In genomic region chr17:42846594-42847280, GRCh38 we compare ENCODE assay signal across 10 cellular contexts. TPM values are rescaled to one million over a fixed set of nuclear protein-coding genes. Genes with fewer than 3 reads are reported as not detected.
DNase-seq lines count a peak whose midpoint lies in the region; ATAC-seq lines count a peak whose summit lies in the region.
"Had no signal": no experiment of that assay in that cellular context is flagged by ENCODE, and none has a peak within 500 bp of the region (broad histone marks: within the 10 kb centered on the region; RNA-seq: fewer than 3 reads in every experiment).

No MANE protein-coding gene starts in this region.

- ATAC-seq in sciatic nerve (peak; percentile 21), HG03521 (IDR thresholded peaks at IDR 0.05; ENCODE audit: unreplicated experiment) (no peak)

- DNase-seq in EH (ENCODE audit: low read depth) (peak; percentile 30), SK-MEL-5 (ENCODE audit: low read depth, low spot score) (peak; percentile 20), fibroblast of peridontal ligament (ENCODE audit: extremely low read depth) (peak; percentile 46), sciatic nerve (ENCODE audit: low spot score) (no peak), COLO668 (lab: John Stamatoyannopoulos, UW; ENCODE audit: unreplicated experiment) (no peak), NCI-H2171 (lab: John Stamatoyannopoulos, UW) (no peak), DMS153 treated with DMSO at 0.1 percent for 48 hours (lab: John Stamatoyannopoulos, UW; ENCODE audit: unreplicated experiment) (no peak)
- DNase-seq: NCI-H2171 treated with DMSO at 0.1 percent for 48 hours had no signal

- in situ Hi-C loops in SK-MEL-5 (cut with HindIII; ENCODE audit: low pct_unique_long_range_greater_than_20kb, low sequenced_read_pairs): no loop called here

- intact Hi-C loops in sciatic nerve (cut with DNase I): loop anchor here (10.0 kb wide), 1 partner anchor 88 kb away; no protein-coding TSS in a partner anchor

RNA-seq across cellular contexts. Expression of gene AOC2, which starts 2.4 kb away (rescaled TPM):
- 0.26 and 0.69 TPM in 2 replicates for total RNA-seq in SK-MEL-5 (2014; rRNA removed; shearing (Covaris generic))
- 1.2 TPM in 2 replicates for polyA plus RNA-seq in SK-MEL-5 (2015; cell fraction: cytosol; rRNA removed)
- polyA plus RNA-seq in SK-MEL-5 (2015; cell fraction: nucleus; rRNA removed): 4.8 and 8.4 TPM in 2 replicates
- total RNA-seq in sciatic nerve: 1.6 TPM
- polyA plus RNA-seq: IgD-negative memory B cell had no signal

RNA-seq across cellular contexts. Expression of gene AOC3, which starts 4.3 kb away (rescaled TPM):
- 0.26 TPM in 1 of 2 replicates, not detected in the other for total RNA-seq in SK-MEL-5 (2014; rRNA removed; shearing (Covaris generic))
- polyA plus RNA-seq in SK-MEL-5 (2015; cell fraction: cytosol; rRNA removed): 0.25 and 0.36 TPM in 2 replicates
- polyA plus RNA-seq in SK-MEL-5 (2015; cell fraction: nucleus; rRNA removed): 1.2 and 3.7 TPM in 2 replicates
- total RNA-seq in sciatic nerve: 61.7 TPM
- polyA plus RNA-seq: IgD-negative memory B cell had no signal

RNA-seq across cellular contexts. Expression of gene PSME3, which starts 13.5 kb away (rescaled TPM):
- 139 and 154 TPM in 2 replicates for total RNA-seq in SK-MEL-5 (2014; rRNA removed; shearing (Covaris generic))
- polyA plus RNA-seq in SK-MEL-5 (2015; cell fraction: cytosol; rRNA removed): 261 and 268 TPM in 2 replicates
- 77.7 and 103 TPM in 2 replicates for polyA plus RNA-seq in SK-MEL-5 (2015; cell fraction: nucleus; rRNA removed)
- 54.5 TPM for total RNA-seq in sciatic nerve

RNA-seq across cellular contexts. Expression of gene BECN1, which starts 22.7 kb away (rescaled TPM):
- 149 and 159 TPM in 2 replicates for total RNA-seq in SK-MEL-5 (2014; rRNA removed; shearing (Covaris generic))
- polyA plus RNA-seq in SK-MEL-5 (2015; cell fraction: cytosol; rRNA removed): 115 and 131 TPM in 2 replicates
- polyA plus RNA-seq in SK-MEL-5 (2015; cell fraction: nucleus; rRNA removed): 184 and 204 TPM in 2 replicates
- total RNA-seq in sciatic nerve: 80.9 TPM

RNA-seq across cellular contexts. Expression of gene CNTD1, which starts 48.1 kb away (rescaled TPM):
- 0.05 and 0.37 TPM in 2 replicates for total RNA-seq in SK-MEL-5 (2014; rRNA removed; shearing (Covaris generic))
- polyA plus RNA-seq in SK-MEL-5 (2015; cell fraction: cytosol; rRNA removed): not detected in 2 replicates
- polyA plus RNA-seq in SK-MEL-5 (2015; cell fraction: nucleus; rRNA removed): not detected in 2 replicates
- total RNA-seq in sciatic nerve: 1.1 TPM

Comparison
In these comparisons a context has a peak if more than half of its experiments do, and no peak if none do; other contexts are left out.
1. DNase-seq: peak in EH (single experiment), SK-MEL-5 (single experiment) and fibroblast of peridontal ligament (single experiment); none in sciatic nerve (single experiment), COLO668 (single experiment), NCI-H2171 (single experiment) and DMS153 treated with DMSO at 0.1 percent for 48 hours (single experiment).
2. RNA of gene AOC3, which starts 4.3 kb away (total RNA-seq): 61.7 TPM in sciatic nerve (single experiment); 0.26 TPM in SK-MEL-5; every median in the first group is over 10 times any median in the second.